In genomic region chr11:2870955-2871720, GRCh38 we compare ENCODE assay signal across 1 cellular context.
TF ChIP-seq lines count a peak whose summit lies in the region.

No MANE protein-coding gene starts in this region.

TF ChIP-seq in GM23338, 12 proteins besides CTCF, POLR2A, EP300 and RAD21 (continued from another document):
- TF ChIP-seq ETS1 (IDR thresholded peaks at IDR 0.05) (no peak), CREB1 (CRISPR knock-in tag; IDR thresholded peaks at IDR 0.05; ENCODE audit: low read depth) (no peak), ZNF331 (CRISPR knock-in tag; IDR thresholded peaks at IDR 0.05; ENCODE audit: low read depth) (no peak), ZNF462 (CRISPR knock-in tag; IDR thresholded peaks at IDR 0.05) (no peak), EZH2phosphoT487 (IDR thresholded peaks at IDR 0.05; ENCODE audit: unreplicated experiment) (no peak)
